In the genomic region with DNA sequence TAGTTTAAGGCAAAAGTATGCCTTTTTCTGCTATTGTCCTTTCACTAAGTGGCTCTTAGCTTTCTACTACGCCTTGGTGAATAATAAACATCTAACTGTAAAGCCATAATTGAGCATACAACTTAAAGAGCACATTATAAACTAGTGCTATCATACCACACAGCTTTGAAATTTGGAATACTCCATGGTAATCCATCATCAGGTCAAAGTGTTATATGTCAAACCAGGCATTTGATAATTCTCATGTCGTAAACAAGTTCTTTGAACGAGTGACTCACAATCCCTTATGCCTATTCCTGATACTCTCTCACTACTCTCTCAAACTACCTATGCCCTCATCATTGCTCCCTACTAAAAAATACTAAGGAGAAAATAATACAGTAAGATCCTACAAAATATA, we compare ENCODE assay signal across 1 cellular context.
A peak's percentile ranks its signal among the peaks of the same experiment; 100 is the strongest.
TF ChIP-seq lines count a peak whose summit lies in the region.

No MANE protein-coding gene starts in this region.

TF ChIP-seq in SK-N-SH, 30 proteins besides CTCF, POLR2A, EP300 and RAD21 (continued from another document):
- TF ChIP-seq CHD2 (IDR thresholded peaks at IDR 0.05; ENCODE audit: low read length, partially characterized antibody) = no peak
- TF ChIP-seq FOXM1 (IDR thresholded peaks at IDR 0.05; ENCODE audit: low read depth) = no peak
- TF ChIP-seq, protein P1, sequence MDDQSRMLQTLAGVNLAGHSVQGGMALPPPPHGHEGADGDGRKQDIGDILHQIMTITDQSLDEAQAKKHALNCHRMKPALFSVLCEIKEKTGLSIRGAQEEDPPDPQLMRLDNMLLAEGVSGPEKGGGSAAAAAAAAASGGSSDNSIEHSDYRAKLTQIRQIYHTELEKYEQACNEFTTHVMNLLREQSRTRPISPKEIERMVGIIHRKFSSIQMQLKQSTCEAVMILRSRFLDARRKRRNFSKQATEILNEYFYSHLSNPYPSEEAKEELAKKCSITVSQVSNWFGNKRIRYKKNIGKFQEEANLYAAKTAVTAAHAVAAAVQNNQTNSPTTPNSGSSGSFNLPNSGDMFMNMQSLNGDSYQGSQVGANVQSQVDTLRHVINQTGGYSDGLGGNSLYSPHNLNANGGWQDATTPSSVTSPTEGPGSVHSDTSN (IDR thresholded peaks at IDR 0.05) = peak; percentile 55
- TF ChIP-seq RCOR1 (IDR thresholded peaks at IDR 0.05; ENCODE audit: low read length) = no peak
- TF ChIP-seq TCF12 (IDR thresholded peaks at IDR 0.05) = no peak
- TF ChIP-seq RFX5 (IDR thresholded peaks at IDR 0.05; ENCODE audit: low read length) = no peak
- TF ChIP-seq NRF1 (IDR thresholded peaks at IDR 0.05; ENCODE audit: low read depth, low read length) = no peak
- TF ChIP-seq POLR2AphosphoS5 (IDR thresholded peaks at IDR 0.05; ENCODE audit: low read depth, low read length) = no peak
- TF ChIP-seq FOSL2 (IDR thresholded peaks at IDR 0.05; ENCODE audit: borderline replicate concordance, low read depth) = peak; percentile 40; the same call in 1 of the 2 replicates
- TF ChIP-seq NFIC (IDR thresholded peaks at IDR 0.05; ENCODE audit: borderline replicate concordance) = no peak
- no peak for TF ChIP-seq YY1 (IDR thresholded peaks at IDR 0.05; ENCODE audit: low read depth)
- no peak for TF ChIP-seq EZH2phosphoT487 (IDR thresholded peaks at IDR 0.05; ENCODE audit: borderline replicate concordance, low read depth)
- no peak for TF ChIP-seq GATA2 (CRISPR knock-in tag; IDR thresholded peaks at IDR 0.05)
- TF ChIP-seq TEAD4 (IDR thresholded peaks at IDR 0.05; ENCODE audit: borderline replicate concordance, insufficient read depth) = no peak
- peak; percentile 8; the same call in 1 of the 2 replicates for TF ChIP-seq JUND (IDR thresholded peaks at IDR 0.05)
TF ChIP-seq in SK-N-SH: peak in this region for 3.
